8 cellular contexts compared by ENCODE assay signal in the genomic region with DNA sequence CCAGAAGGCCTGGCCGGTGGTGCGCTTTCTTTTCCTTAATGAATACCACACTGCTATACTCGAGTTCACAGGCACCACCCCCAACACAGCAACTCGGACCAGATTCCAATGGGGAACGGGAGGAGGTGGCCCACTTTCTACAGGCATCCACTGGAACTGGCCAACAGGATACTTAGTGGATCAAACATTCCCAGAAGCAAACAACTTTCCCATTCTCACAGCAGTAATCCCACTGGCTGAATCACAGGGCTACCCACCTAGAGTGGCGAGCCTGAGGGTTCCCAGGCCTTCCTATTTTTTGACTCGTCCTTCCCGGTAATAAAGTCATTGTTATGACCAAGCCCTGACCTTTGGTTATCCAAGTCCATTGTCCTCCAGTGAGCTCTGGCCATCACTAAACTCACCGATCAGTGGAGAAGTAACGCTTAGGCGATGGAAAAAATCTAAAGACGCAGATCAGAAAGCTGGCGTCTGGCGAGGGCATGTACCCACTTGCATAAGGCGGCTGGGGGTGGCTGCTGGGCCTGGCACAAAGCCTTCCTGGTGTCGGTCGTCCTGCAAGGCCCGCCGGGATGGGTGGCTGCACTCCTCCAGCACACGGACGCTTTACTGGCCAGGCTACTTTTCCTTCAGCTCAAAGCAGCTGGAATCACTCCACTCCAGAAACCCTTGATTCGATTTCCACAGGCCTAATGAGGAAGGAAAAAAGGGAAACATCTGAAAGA. TPM values are rescaled to one million over a fixed set of nuclear protein-coding genes. Genes with fewer than 3 reads are reported as not detected.
DNase-seq lines count a peak whose midpoint lies in the region; ATAC-seq and TF ChIP-seq lines count a peak whose summit lies in the region.

No MANE protein-coding gene starts in this region.

- peak overlapping the region; percentile 78 for H3K4me3 ChIP-seq in AG10803 (ENCODE audit: low read length)

- DNase-seq in AG10803 (ENCODE audit: low read depth) (peak; percentile 87), NCI-H82 (lab: John Stamatoyannopoulos, UW) (peak; percentile 51), dermis blood vessel endothelial cell (peak; percentile 32), mesothelial cell of epicardium (ENCODE audit: low spot score in 2 of 2, unreplicated experiment in 2 of 2) (no peak), NCI-H2081 treated with DMSO at 0.1 percent for 48 hours (lab: John Stamatoyannopoulos, UW) (no peak), NCI-H1694 (lab: John Stamatoyannopoulos, UW) (no peak)

- no peaks in the 10 kb centered on the region for H3K27me3 Mint-ChIP-seq in mesothelial cell of epicardium (ENCODE audit: low read depth)

- peaks cover 5% of the 10 kb centered on the region for H3K36me3 Mint-ChIP-seq in mesothelial cell of epicardium

- no peaks in the 10 kb centered on the region for H3K9me3 Mint-ChIP-seq in mesothelial cell of epicardium

- H3K4me1 Mint-ChIP-seq in mesothelial cell of epicardium = peaks cover 14% of the 10 kb centered on the region

- ATAC-seq in HG02938 (IDR thresholded peaks at IDR 0.05; ENCODE audit: unreplicated experiment) (no peak), GM18909 (IDR thresholded peaks at IDR 0.05; ENCODE audit: poor library complexity, unreplicated experiment) (no peak)

- H3K27ac Mint-ChIP-seq in mesothelial cell of epicardium = peak overlapping the region; percentile 86

- TF ChIP-seq CTCF in AG10803 (conservative IDR thresholded peaks at IDR 0.05; ENCODE audit: low read length) (no peak), mesothelial cell of epicardium (IDR thresholded peaks at IDR 0.05; ENCODE audit: unreplicated experiment) (no peak)

- H3K4me3 Mint-ChIP-seq in mesothelial cell of epicardium = peak overlapping the region; percentile 81

RNA-seq across cellular contexts. Expression of a gene that starts 1.2 kb away (rescaled TPM):
- total RNA-seq in dermis blood vessel endothelial cell (56.6 and 70.1 TPM in 2 replicates), mesothelial cell of epicardium (8.0 to 9.6 TPM (median 8.9 TPM) in 3 replicates)

RNA-seq across cellular contexts. Expression of a gene that starts 39.9 kb away (rescaled TPM):
- 37.7 and 37.8 TPM in 2 replicates for total RNA-seq in dermis blood vessel endothelial cell
- total RNA-seq in mesothelial cell of epicardium = 39.4 to 41.3 TPM (median 39.4 TPM) in 3 replicates

Comparison
In these comparisons a context has a peak if more than half of its experiments do, and no peak if none do; other contexts are left out.
1. DNase-seq: peak in AG10803 (single experiment), NCI-H82 (single experiment) and dermis blood vessel endothelial cell (single experiment); none in mesothelial cell of epicardium (0 of 2), NCI-H2081 treated with DMSO at 0.1 percent for 48 hours (single experiment) and NCI-H1694 (single experiment).